In the genomic region with DNA sequence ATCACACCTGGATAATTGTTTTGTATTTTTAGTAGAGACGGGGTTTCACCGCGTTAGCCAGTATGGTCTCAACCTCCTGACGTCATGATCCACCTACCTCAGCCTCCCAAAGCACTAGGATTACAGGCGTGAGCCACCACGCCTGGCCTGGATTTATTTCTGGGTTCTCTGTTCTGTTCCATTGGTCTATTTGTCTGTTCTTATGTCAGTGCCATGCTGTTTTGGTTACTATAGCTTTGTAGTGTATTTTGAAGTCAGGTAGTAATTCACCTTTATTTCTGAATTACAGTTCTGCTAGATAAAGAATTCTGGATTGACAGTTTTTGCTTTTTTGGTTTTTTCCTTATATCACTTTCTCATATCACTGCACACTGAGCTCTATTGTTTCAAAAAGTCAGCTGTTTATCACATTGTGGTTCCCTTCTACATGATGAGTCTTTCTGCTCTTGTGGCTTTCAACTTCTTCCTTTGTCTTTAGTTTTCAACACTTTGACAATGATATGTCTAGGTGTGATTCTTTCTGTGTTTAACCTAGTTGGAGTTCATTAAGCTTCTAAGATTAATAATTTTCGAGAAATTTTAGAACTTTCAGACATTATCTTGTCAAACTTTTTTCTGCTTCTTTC, we compare ENCODE assay signal across 19 cellular contexts.
"Had no signal": no experiment of that assay in that cellular context is flagged by ENCODE, and none has a peak within 500 bp of the region (broad histone marks: within the 10 kb centered on the region; RNA-seq: fewer than 3 reads in every experiment).

No MANE protein-coding gene starts in this region.

- H3K27ac ChIP-seq: breast epithelium, psoas muscle, vagina had no signal

- DNase-seq: activated CD4-positive, alpha-beta T cell treated with anti-CD3 and anti-CD28 coated beads, Interleukin-2, amount 50 U/mL, for 1 hour; activated CD8-positive, alpha-beta memory T cell treated with anti-CD3 and anti-CD28 coated beads for 24 hours; activated effector memory CD4-positive, alpha-beta T cell treated with anti-CD3 and anti-CD28 coated beads, Interleukin-2, amount 50 U/mL, for 16 hours; activated T-cell treated with anti-CD3 and anti-CD28 coated beads, Interleukin-2, amount 50 U/mL, for 72 hours; effector memory CD4-positive, alpha-beta T cell; psoas muscle; right cardiac atrium; stimulated activated CD4-positive, alpha-beta T cell treated with anti-CD3 and anti-CD28 coated beads, Interleukin-2, amount 100 ng/mL, for 24 hours; stimulated activated naive CD8-positive, alpha-beta T cell treated with anti-CD3 and anti-CD28 coated beads, Interleukin-15, Interleukin-2, amounts not matched to agents 100 U/mL and 50 U/mL, for 24 hours; T1000; transverse colon had no signal

- H3K4me3 Mint-ChIP-seq: activated naive CD4-positive, alpha-beta T cell treated with anti-CD3 and anti-CD28 coated beads, Interleukin-2, amount 50 U/mL, for 24 hours; activated T-cell treated with anti-CD3 and anti-CD28 coated beads, Interleukin-2, amount 50 U/mL, for 72 hours; dendritic cell treated with granulocyte-macrophage colony-stimulating factor and Interleukin-4, amounts not matched to agents 40 ng/mL and 50 ng/mL, for 4 days; mesothelial cell of epicardium had no signal

- H3K27me3 ChIP-seq: breast epithelium, transverse colon, vagina had no signal

- H3K27me3 Mint-ChIP-seq: activated naive CD4-positive, alpha-beta T cell treated with anti-CD3 and anti-CD28 coated beads, Interleukin-2, amount 50 U/mL, for 24 hours; dendritic cell treated with granulocyte-macrophage colony-stimulating factor and Interleukin-4, amounts not matched to agents 40 ng/mL and 50 ng/mL, for 4 days had no signal

- H3K27ac Mint-ChIP-seq: activated naive CD4-positive, alpha-beta T cell treated with anti-CD3 and anti-CD28 coated beads, Interleukin-2, amount 50 U/mL, for 24 hours; activated T-cell treated with anti-CD3 and anti-CD28 coated beads, Interleukin-2, amount 50 U/mL, for 72 hours had no signal

- H3K36me3 ChIP-seq: breast epithelium had no signal

- H3K4me1 ChIP-seq: breast epithelium, psoas muscle, vagina had no signal

- ATAC-seq: activated CD4-positive, CD25-positive, alpha-beta regulatory T cell treated with anti-CD3 and anti-CD28 coated beads, Interleukin-2, amount 50 U/mL, for 24 hours; activated T-cell treated with anti-CD3 and anti-CD28 coated beads, Interleukin-2, amount 50 U/mL, for 72 hours; left lobe of liver; psoas muscle; right cardiac atrium; stimulated activated naive CD8-positive, alpha-beta T cell treated with anti-CD3 and anti-CD28 coated beads, Interleukin-15, Interleukin-2, amounts not matched to agents 100 U/mL and 50 U/mL, for 24 hours had no signal

- H3K9me3 Mint-ChIP-seq: activated naive CD4-positive, alpha-beta T cell treated with anti-CD3 and anti-CD28 coated beads, Interleukin-2, amount 50 U/mL, for 24 hours had no signal

- H3K9me3 ChIP-seq: breast epithelium, psoas muscle, transverse colon, vagina had no signal

- H3K4me3 ChIP-seq: breast epithelium, lung, psoas muscle, transverse colon, vagina had no signal
